ENCODE assay signal across 30 cellular contexts in genomic region chr4:189035091-189035490, GRCh38.
"Had no signal": no experiment of that assay in that cellular context is flagged by ENCODE, and none has a peak within 500 bp of the region (broad histone marks: within the 10 kb centered on the region; RNA-seq: fewer than 3 reads in every experiment).

No MANE protein-coding gene starts in this region.

- H3K27me3 ChIP-seq: adrenal gland, body of pancreas, colonic mucosa, esophagus squamous epithelium, gastroesophageal sphincter, heart right ventricle had no signal

- H3K27ac ChIP-seq: adrenal gland, body of pancreas, colonic mucosa, esophagus squamous epithelium, gastroesophageal sphincter, heart right ventricle had no signal

- H3K27me3 Mint-ChIP-seq: activated CD4-positive, alpha-beta memory T cell treated with anti-CD3 and anti-CD28 coated beads for 36 hours; activated CD4-positive, alpha-beta T cell treated with anti-CD3 and anti-CD28 coated beads for 36 hours; activated CD4-positive, alpha-beta T cell treated with anti-CD3 and anti-CD28 coated beads, Interleukin-2, amount 10 ng/mL, durations not matched to agents 24 days and 14 days; activated CD8-positive, alpha-beta memory T cell treated with anti-CD3 and anti-CD28 coated beads, Interleukin-2, amount 10 ng/mL, durations not matched to agents 7 days and 5 days; activated naive CD4-positive, alpha-beta T cell treated with anti-CD3 and anti-CD28 coated beads, Interleukin-2, amount 50 U/mL, for 24 hours; activated naive CD8-positive, alpha-beta T cell treated with anti-CD3 and anti-CD28 coated beads for 36 hours; activated naive CD8-positive, alpha-beta T cell treated with anti-CD3 and anti-CD28 coated beads, Interleukin-2, amount 50 U/mL, for 24 hours had no signal

- H3K4me1 ChIP-seq: adrenal gland, body of pancreas, colonic mucosa, esophagus squamous epithelium, gastroesophageal sphincter, heart right ventricle had no signal

- H3K4me3 Mint-ChIP-seq: activated CD4-positive, alpha-beta memory T cell treated with anti-CD3 and anti-CD28 coated beads for 36 hours; activated CD4-positive, alpha-beta T cell treated with anti-CD3 and anti-CD28 coated beads for 36 hours; activated CD4-positive, alpha-beta T cell treated with anti-CD3 and anti-CD28 coated beads, Interleukin-2, amount 10 ng/mL, durations not matched to agents 24 days and 14 days; activated CD8-positive, alpha-beta memory T cell treated with anti-CD3 and anti-CD28 coated beads, Interleukin-2, amount 10 ng/mL, durations not matched to agents 7 days and 5 days; activated CD8-positive, alpha-beta T cell treated with anti-CD3 and anti-CD28 coated beads, Interleukin-2, amount 10 ng/mL, durations not matched to agents 7 days and 5 days; activated naive CD4-positive, alpha-beta T cell treated with anti-CD3 and anti-CD28 coated beads for 36 hours; activated naive CD4-positive, alpha-beta T cell treated with anti-CD3 and anti-CD28 coated beads, Interleukin-2, amount 50 U/mL, for 24 hours; activated naive CD8-positive, alpha-beta T cell treated with anti-CD3 and anti-CD28 coated beads for 36 hours; activated naive CD8-positive, alpha-beta T cell treated with anti-CD3 and anti-CD28 coated beads, Interleukin-2, amount 50 U/mL, for 24 hours; activated T-helper 1 cell treated with anti-CD3 and anti-CD28 coated beads, Interleukin-12 subunit alpha, Interleukin-12 subunit beta, Interleukin-2, Interleukin-4 antibody, amounts not matched to agents 30 ng/mL and 10 ng/mL and 1 ng/mL, durations not matched to agents 14 hours and 24 hours and 36 hours; endodermal cell had no signal

- H3K36me3 Mint-ChIP-seq: activated CD4-positive, alpha-beta memory T cell treated with anti-CD3 and anti-CD28 coated beads for 36 hours; activated CD8-positive, alpha-beta memory T cell treated with anti-CD3 and anti-CD28 coated beads, Interleukin-2, amount 10 ng/mL, durations not matched to agents 7 days and 5 days; activated naive CD4-positive, alpha-beta T cell treated with anti-CD3 and anti-CD28 coated beads, Interleukin-2, amount 50 U/mL, for 24 hours; activated naive CD8-positive, alpha-beta T cell treated with anti-CD3 and anti-CD28 coated beads for 36 hours had no signal

- ATAC-seq: activated CD4-positive, alpha-beta T cell treated with anti-CD3 and anti-CD28 coated beads for 36 hours; activated CD8-positive, alpha-beta memory T cell treated with anti-CD3 and anti-CD28 coated beads, Interleukin-2, amount 10 ng/mL, durations not matched to agents 7 days and 5 days; activated CD8-positive, alpha-beta T cell treated with anti-CD3 and anti-CD28 coated beads, Interleukin-2, amount 10 ng/mL, durations not matched to agents 7 days and 5 days; activated naive CD8-positive, alpha-beta T cell treated with anti-CD3 and anti-CD28 coated beads, Interleukin-2, amount 50 U/mL, for 24 hours; body of pancreas; gastroesophageal sphincter; heart right ventricle had no signal

- H3K9me3 Mint-ChIP-seq: activated naive CD4-positive, alpha-beta T cell treated with anti-CD3 and anti-CD28 coated beads, Interleukin-2, amount 50 U/mL, for 24 hours; activated naive CD8-positive, alpha-beta T cell treated with anti-CD3 and anti-CD28 coated beads, Interleukin-2, amount 50 U/mL, for 24 hours; endodermal cell had no signal

- DNase-seq: activated CD4-positive, alpha-beta memory T cell treated with anti-CD3 and anti-CD28 coated beads for 36 hours; activated CD4-positive, alpha-beta T cell treated with anti-CD3 and anti-CD28 coated beads for 36 hours; activated CD4-positive, alpha-beta T cell treated with anti-CD3 and anti-CD28 coated beads, Interleukin-2, amount 10 ng/mL, durations not matched to agents 24 days and 14 days; activated CD4-positive, CD25-positive, alpha-beta regulatory T cell; activated CD4-positive, CD25-positive, alpha-beta regulatory T cell treated with anti-CD3 and anti-CD28 coated beads, Interleukin-2, amount 50 U/mL, for 72 hours; activated CD8-positive, alpha-beta memory T cell treated with anti-CD3 and anti-CD28 coated beads, Interleukin-2, amount 10 ng/mL, durations not matched to agents 7 days and 5 days; activated CD8-positive, alpha-beta memory T cell treated with anti-CD3 and anti-CD28 coated beads, Interleukin-2, amount 50 U/mL, for 4 hours; activated CD8-positive, alpha-beta T cell treated with anti-CD3 and anti-CD28 coated beads, Interleukin-2, amount 10 ng/mL, durations not matched to agents 7 days and 5 days; activated effector memory CD4-positive, alpha-beta T cell treated with anti-CD3 and anti-CD28 coated beads, Interleukin-2, amount 50 U/mL, for 16 hours; activated naive CD4-positive, alpha-beta T cell treated with anti-CD3 and anti-CD28 coated beads for 36 hours; activated naive CD8-positive, alpha-beta T cell treated with anti-CD3 and anti-CD28 coated beads for 36 hours; activated naive CD8-positive, alpha-beta T cell treated with anti-CD3 and anti-CD28 coated beads, Interleukin-2, amount 50 U/mL, for 24 hours; activated T-cell treated with anti-CD3 and anti-CD28 coated beads, Interleukin-2, amount 50 U/mL, for 1 hour; activated T-cell treated with anti-CD3 and anti-CD28 coated beads, Interleukin-2, amount 50 U/mL, for 48 hours; adrenal gland; amygdala; aorta; body of pancreas; caudate nucleus; colonic mucosa; effector memory CD4-positive, alpha-beta T cell; endodermal cell; esophagus squamous epithelium; foreskin melanocyte; heart right ventricle; T-helper 2 cell had no signal

- H3K4me3 ChIP-seq: adrenal gland, body of pancreas, colonic mucosa, esophagus squamous epithelium, gastroesophageal sphincter, heart right ventricle had no signal

- H3K36me3 ChIP-seq: adrenal gland, colonic mucosa, esophagus squamous epithelium, gastroesophageal sphincter, heart right ventricle had no signal

- H3K27ac Mint-ChIP-seq: activated CD4-positive, alpha-beta memory T cell treated with anti-CD3 and anti-CD28 coated beads for 36 hours; activated CD4-positive, alpha-beta T cell treated with anti-CD3 and anti-CD28 coated beads for 36 hours; activated CD4-positive, alpha-beta T cell treated with anti-CD3 and anti-CD28 coated beads, Interleukin-2, amount 10 ng/mL, durations not matched to agents 24 days and 14 days; activated CD8-positive, alpha-beta memory T cell treated with anti-CD3 and anti-CD28 coated beads, Interleukin-2, amount 10 ng/mL, durations not matched to agents 7 days and 5 days; activated CD8-positive, alpha-beta T cell treated with anti-CD3 and anti-CD28 coated beads, Interleukin-2, amount 10 ng/mL, durations not matched to agents 7 days and 5 days; activated naive CD4-positive, alpha-beta T cell treated with anti-CD3 and anti-CD28 coated beads for 36 hours; activated naive CD4-positive, alpha-beta T cell treated with anti-CD3 and anti-CD28 coated beads, Interleukin-2, amount 50 U/mL, for 24 hours; activated naive CD8-positive, alpha-beta T cell treated with anti-CD3 and anti-CD28 coated beads for 36 hours; activated naive CD8-positive, alpha-beta T cell treated with anti-CD3 and anti-CD28 coated beads, Interleukin-2, amount 50 U/mL, for 24 hours; activated T-helper 1 cell treated with anti-CD3 and anti-CD28 coated beads, Interleukin-12 subunit alpha, Interleukin-12 subunit beta, Interleukin-2, Interleukin-4 antibody, amounts not matched to agents 30 ng/mL and 10 ng/mL and 1 ng/mL, durations not matched to agents 14 hours and 24 hours and 36 hours; activated T-helper 2 cell treated with anti-CD3 and anti-CD28 coated beads, Interferon-gamma antibody, Interleukin-2, Interleukin-4, amounts not matched to agents 10 μg/mL and 5 μg/mL and 100 μg/mL, durations not matched to agents 14 hours and 24 hours and 36 hours; endodermal cell had no signal

- H3K4me1 Mint-ChIP-seq: activated CD4-positive, alpha-beta T cell treated with anti-CD3 and anti-CD28 coated beads for 36 hours; activated CD4-positive, alpha-beta T cell treated with anti-CD3 and anti-CD28 coated beads, Interleukin-2, amount 10 ng/mL, durations not matched to agents 24 days and 14 days; activated CD8-positive, alpha-beta memory T cell treated with anti-CD3 and anti-CD28 coated beads, Interleukin-2, amount 10 ng/mL, durations not matched to agents 7 days and 5 days; activated naive CD4-positive, alpha-beta T cell treated with anti-CD3 and anti-CD28 coated beads, Interleukin-2, amount 50 U/mL, for 24 hours; activated naive CD8-positive, alpha-beta T cell treated with anti-CD3 and anti-CD28 coated beads for 36 hours; activated naive CD8-positive, alpha-beta T cell treated with anti-CD3 and anti-CD28 coated beads, Interleukin-2, amount 50 U/mL, for 24 hours had no signal

- H3K9me3 ChIP-seq: adrenal gland, body of pancreas, colonic mucosa, esophagus squamous epithelium, gastroesophageal sphincter, heart right ventricle had no signal
